23 cellular contexts compared by ENCODE assay signal in the genomic region with DNA sequence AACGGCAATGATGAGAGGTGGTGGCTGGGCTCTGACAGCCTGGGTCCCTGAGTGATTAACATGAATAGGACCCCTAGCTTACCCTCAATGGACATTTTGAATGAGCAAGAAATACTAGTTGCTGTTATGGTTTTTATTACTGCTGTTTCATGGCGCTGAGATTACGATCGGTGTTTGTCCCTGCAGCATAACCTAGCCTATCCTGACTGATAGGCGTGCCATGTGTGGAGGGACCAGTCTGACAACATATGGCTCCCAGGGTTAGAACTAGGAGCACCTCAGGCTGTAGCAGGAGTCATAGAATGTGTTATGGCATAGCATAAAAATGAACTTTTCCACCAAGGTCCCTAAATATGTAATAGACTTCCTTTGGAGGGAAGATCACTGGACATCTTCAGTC.
"Had no signal": no experiment of that assay in that cellular context is flagged by ENCODE, and none has a peak within 500 bp of the region (broad histone marks: within the 10 kb centered on the region; RNA-seq: fewer than 3 reads in every experiment).

No MANE protein-coding gene starts in this region.

- ATAC-seq: activated CD4-positive, CD25-positive, alpha-beta regulatory T cell treated with anti-CD3 and anti-CD28 coated beads, Interleukin-2, amount 50 U/mL, for 24 hours; body of pancreas; foreskin keratinocyte; left lung; psoas muscle; right lobe of liver; stimulated activated effector memory CD8-positive, alpha-beta T cell treated with anti-CD3 and anti-CD28 coated beads, Interleukin-12 subunit alpha, Interleukin-12 subunit beta, amount 100 ng/mL, for 72 hours had no signal

- H3K4me3 Mint-ChIP-seq: activated CD4-positive, alpha-beta T cell treated with anti-CD3 and anti-CD28 coated beads, Interleukin-2, amount 10 ng/mL, durations not matched to agents 7 days and 5 days; neural progenitor cell; stimulated activated effector memory CD8-positive, alpha-beta T cell treated with anti-CD3 and anti-CD28 coated beads, Interleukin-12 subunit alpha, Interleukin-12 subunit beta, amount 100 ng/mL, for 72 hours; type B pancreatic cell had no signal

- H3K27ac ChIP-seq: dorsolateral prefrontal cortex, foreskin keratinocyte, left lung, neural progenitor cell, ovary, psoas muscle, right lobe of liver had no signal

- H3K4me3 ChIP-seq: body of pancreas, dorsolateral prefrontal cortex, left lung, neural progenitor cell, ovary, psoas muscle, right lobe of liver, smooth muscle cell, stomach had no signal

- H2AFZ ChIP-seq: neural progenitor cell had no signal

- DNase-seq: activated CD4-positive, alpha-beta T cell treated with anti-CD3 and anti-CD28 coated beads, Interleukin-2, amount 10 ng/mL, durations not matched to agents 7 days and 5 days; activated CD8-positive, alpha-beta memory T cell treated with anti-CD3 and anti-CD28 coated beads for 24 hours; activated CD8-positive, alpha-beta memory T cell treated with anti-CD3 and anti-CD28 coated beads, Interleukin-2, amount 50 U/mL, for 48 hours; activated gamma-delta T cell treated with Interleukin-2 at 50 U/mL for 16 hours; amygdala; body of pancreas; caudate nucleus; dorsolateral prefrontal cortex; foreskin keratinocyte; glutamatergic neuron; left lung; ovary; psoas muscle; stimulated activated CD4-positive, alpha-beta T cell treated with anti-CD3 and anti-CD28 coated beads, Interleukin-4, amount 100 ng/mL, for 1 hour; stomach; T-helper 1 cell; T-helper 9 cell had no signal

- H3K36me3 Mint-ChIP-seq: neural progenitor cell, type B pancreatic cell had no signal

- H3K9me3 ChIP-seq: body of pancreas, left lung, ovary, psoas muscle, right lobe of liver, stomach had no signal

- H3K36me3 ChIP-seq: left lung, neural progenitor cell, ovary, right lobe of liver, stomach had no signal

- H3K27ac Mint-ChIP-seq: neural progenitor cell, type B pancreatic cell had no signal

- H3K9ac ChIP-seq: neural progenitor cell had no signal

- H3K9me3 Mint-ChIP-seq: activated CD4-positive, alpha-beta T cell treated with anti-CD3 and anti-CD28 coated beads, Interleukin-2, amount 10 ng/mL, durations not matched to agents 7 days and 5 days; stimulated activated effector memory CD8-positive, alpha-beta T cell treated with anti-CD3 and anti-CD28 coated beads, Interleukin-12 subunit alpha, Interleukin-12 subunit beta, amount 100 ng/mL, for 72 hours; type B pancreatic cell had no signal

- H3K27me3 Mint-ChIP-seq: activated CD4-positive, alpha-beta T cell treated with anti-CD3 and anti-CD28 coated beads, Interleukin-2, amount 10 ng/mL, durations not matched to agents 7 days and 5 days; type B pancreatic cell had no signal

- H3K27me3 ChIP-seq: body of pancreas, foreskin keratinocyte, left lung, neural progenitor cell, ovary, right lobe of liver, stomach had no signal

- H3K4me2 ChIP-seq: neural progenitor cell, smooth muscle cell had no signal
